In the genomic region with DNA sequence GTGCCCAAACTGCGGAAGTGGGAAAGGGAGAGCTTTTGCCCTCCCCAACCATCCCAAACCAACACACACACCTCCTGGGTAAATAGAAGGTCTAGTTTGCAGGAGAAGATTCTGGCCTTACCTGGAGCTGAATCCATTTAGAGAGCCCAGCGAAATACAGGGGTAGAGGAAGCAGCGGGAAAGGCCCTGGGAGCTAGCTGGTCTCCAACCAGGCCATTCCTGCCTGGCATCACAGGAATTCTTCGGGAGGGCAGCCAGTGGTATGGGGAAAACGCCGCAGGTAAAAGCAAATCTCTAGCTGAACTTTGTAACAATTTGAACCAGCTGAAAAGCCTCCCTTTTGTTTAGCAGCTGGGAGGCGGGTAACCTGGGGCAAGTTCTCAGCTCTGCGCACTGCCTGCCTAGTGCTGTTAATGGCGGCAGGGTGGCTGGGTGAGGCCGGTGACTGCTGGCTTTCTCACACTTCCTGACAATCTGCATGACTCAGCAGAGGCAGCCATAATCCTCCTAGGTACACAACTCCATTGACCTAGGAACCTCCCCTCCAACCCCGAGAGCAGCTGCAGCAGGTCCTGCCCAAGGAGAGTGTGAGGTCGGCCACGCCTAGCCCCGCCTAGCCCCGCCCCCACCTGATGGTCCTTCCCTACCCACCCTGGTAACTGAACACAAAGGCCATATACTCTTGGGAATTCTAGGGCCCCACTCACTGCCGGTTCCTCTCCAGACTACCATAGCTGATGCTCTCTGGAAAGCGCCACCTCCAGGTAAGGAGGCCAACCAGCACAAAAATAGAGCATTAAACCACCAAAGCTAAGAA, we compare ENCODE assay signal across 17 cellular contexts.
A peak's percentile ranks its signal among the peaks of the same experiment; 100 is the strongest.
DNase-seq lines count a peak whose midpoint lies in the region; ATAC-seq, FAIRE-seq and TF ChIP-seq lines count a peak whose summit lies in the region.
"Had no signal": no experiment of that assay in that cellular context is flagged by ENCODE, and none has a peak within 500 bp of the region (broad histone marks: within the 10 kb centered on the region; RNA-seq: fewer than 3 reads in every experiment).

No MANE protein-coding gene starts in this region.

- peaks cover 0 to 12% (median 9%) of the 10 kb centered on the region in 3 experiments; a peak in 5 of 7 replicates for H3K36me3 Mint-ChIP-seq in H9 (ENCODE audit: insufficient read depth in 1 of 3, low read depth in 3 of 3)
- no peaks in the 10 kb centered on the region for H3K36me3 Mint-ChIP-seq in stimulated activated memory B cell treated with anti-CD40 and anti-IgM and Interleukin-4, amounts not matched to agents 10 μg/mL and 1 μg/mL and 100 μg/mL, for 72 hours
- H3K36me3 Mint-ChIP-seq: activated CD4-positive, alpha-beta memory T cell treated with anti-CD3 and anti-CD28 coated beads for 36 hours had no signal

- no peak overlapping the region for H2AFZ ChIP-seq in H9 (ENCODE audit: low read length)

- H3K4me3 Mint-ChIP-seq in H9 = no peak overlapping the region
- H3K4me3 Mint-ChIP-seq in stimulated activated memory B cell treated with anti-CD40 and anti-IgM and Interleukin-4, amounts not matched to agents 10 μg/mL and 1 μg/mL and 100 μg/mL, for 72 hours = no peak overlapping the region
- H3K4me3 Mint-ChIP-seq: activated CD4-positive, alpha-beta memory T cell treated with anti-CD3 and anti-CD28 coated beads for 36 hours; activated T-helper 1 cell treated with anti-CD3 and anti-CD28 coated beads, Interleukin-12 subunit alpha, Interleukin-12 subunit beta, Interleukin-2, Interleukin-4 antibody, amounts not matched to agents 30 ng/mL and 10 ng/mL and 1 ng/mL, durations not matched to agents 14 hours and 24 hours and 36 hours had no signal

- H3K23me2 ChIP-seq in H9 (ENCODE audit: insufficient read length, low read depth, low read length, poor library complexity, severe bottlenecking) = no peaks in the 10 kb centered on the region

- H3K79me1 ChIP-seq in H9 (ENCODE audit: insufficient read depth, low read depth, low read length, poor library complexity, severe bottlenecking) = no peaks in the 10 kb centered on the region

- no CpG with 5 or more reads among the region's 17 CpGs for whole genome bisulfite sequencing in H9 (ENCODE audit: extremely low coverage, insufficient read length, low lambda C conversion rate)

- no peak overlapping the region for H3K4ac ChIP-seq in H9 (ENCODE audit: low read depth, low read length)

- H3T11ph ChIP-seq in H9 (ENCODE audit: low read length) = no peak overlapping the region

- H4K20me1 ChIP-seq in H9 (ENCODE audit: control insufficient read depth, insufficient read depth, insufficient read length) = no peaks in the 10 kb centered on the region

- no peak overlapping the region for H3K9ac ChIP-seq in H9 (ENCODE audit: extremely low read depth, insufficient read length, low read length)

- H2BK20ac ChIP-seq in H9 (ENCODE audit: low read depth, low read length, poor library complexity, severe bottlenecking) = no peak overlapping the region

- no peak overlapping the region for H3K27ac Mint-ChIP-seq in H9
- no peak overlapping the region for H3K27ac Mint-ChIP-seq in stimulated activated memory B cell treated with anti-CD40 and anti-IgM and Interleukin-4, amounts not matched to agents 10 μg/mL and 1 μg/mL and 100 μg/mL, for 72 hours
- H3K27ac Mint-ChIP-seq: activated CD4-positive, alpha-beta memory T cell treated with anti-CD3 and anti-CD28 coated beads for 36 hours; activated T-helper 1 cell treated with anti-CD3 and anti-CD28 coated beads, Interleukin-12 subunit alpha, Interleukin-12 subunit beta, Interleukin-2, Interleukin-4 antibody, amounts not matched to agents 30 ng/mL and 10 ng/mL and 1 ng/mL, durations not matched to agents 14 hours and 24 hours and 36 hours had no signal

- H3K9me3 Mint-ChIP-seq in H9 = peaks cover 6 to 11% of the 10 kb centered on the region in 2 experiments
- peaks cover 9% of the 10 kb centered on the region for H3K9me3 Mint-ChIP-seq in stimulated activated memory B cell treated with anti-CD40 and anti-IgM and Interleukin-4, amounts not matched to agents 10 μg/mL and 1 μg/mL and 100 μg/mL, for 72 hours

- 0 out of 3 replicates have a peak, but pooled peaks have one; percentile 9 for TF ChIP-seq CTCF in H9 (conservative IDR thresholded peaks at IDR 0.05)
- no peak for TF ChIP-seq CTCF in D721Med (IDR thresholded peaks at IDR 0.05; ENCODE audit: insufficient read depth, missing control alignments)

- in situ Hi-C loops in SK-MEL-5 (cut with HindIII; ENCODE audit: low pct_unique_long_range_greater_than_20kb, low sequenced_read_pairs) = no loop called here

- H4K91ac ChIP-seq in H9 (ENCODE audit: insufficient read length, low read depth, low read length) = no peak overlapping the region

- no peak for FAIRE-seq in D721Med (lab: Jason Lieb, UNC)
- FAIRE-seq: TTC549 had no signal

- H4K8ac ChIP-seq in H9 (replicated peaks; ENCODE audit: insufficient read length, low read depth, low read length) = no peak overlapping the region

- no peak overlapping the region for H2BK120ac ChIP-seq in H9 (ENCODE audit: low read depth, low read length, poor library complexity, severe bottlenecking)

- no peak overlapping the region for H2AK5ac ChIP-seq in H9 (ENCODE audit: insufficient read length, low read length)

- peak; percentile 20 for ATAC-seq in stimulated activated memory B cell treated with anti-CD40 and anti-IgM and Interleukin-4, amounts not matched to agents 10 μg/mL and 1 μg/mL and 100 μg/mL, for 72 hours
- no peak for ATAC-seq in HG02763 (IDR thresholded peaks at IDR 0.05; ENCODE audit: unreplicated experiment)

- no peak overlapping the region for H3K56ac ChIP-seq in H9 (ENCODE audit: insufficient read length, low read depth, low read length)

- H3K4me2 ChIP-seq in H9 (ENCODE audit: insufficient read depth, insufficient read length, low read length) = no peak overlapping the region

- H3K27ac ChIP-seq in H9 (ENCODE audit: insufficient read length, low read depth, low read length) = no peak overlapping the region
- H3K27ac ChIP-seq: cardiac muscle cell, stomach had no signal

- no peak overlapping the region for H2BK12ac ChIP-seq in H9 (ENCODE audit: insufficient read length, low read depth, low read length)

- no peaks in the 10 kb centered on the region for H3K4me1 ChIP-seq in H9 (ENCODE audit: insufficient read depth, low read length)
- H3K4me1 ChIP-seq: stomach had no signal

- H3K18ac ChIP-seq in H9 (ENCODE audit: insufficient read length, low read depth, low read length) = no peak overlapping the region

- H3K14ac ChIP-seq in H9 (ENCODE audit: insufficient read depth, low read length) = no peak overlapping the region

- no peaks in the 10 kb centered on the region for H3K9me3 ChIP-seq in H9 (ENCODE audit: control insufficient read depth, low read depth, low read length)

- no peaks in the 10 kb centered on the region for H3K27me3 Mint-ChIP-seq in H9 (ENCODE audit: low read depth)
- H3K27me3 Mint-ChIP-seq in stimulated activated memory B cell treated with anti-CD40 and anti-IgM and Interleukin-4, amounts not matched to agents 10 μg/mL and 1 μg/mL and 100 μg/mL, for 72 hours = no peaks in the 10 kb centered on the region
- H3K27me3 Mint-ChIP-seq: activated CD4-positive, alpha-beta memory T cell treated with anti-CD3 and anti-CD28 coated beads for 36 hours had no signal

- no peaks in the 10 kb centered on the region for H3K27me3 ChIP-seq in H9 (ENCODE audit: insufficient read depth, low read length)
- H3K27me3 ChIP-seq: cardiac muscle cell, stomach had no signal

- H3K23ac ChIP-seq in H9 (ENCODE audit: insufficient read length, low read depth, low read length) = no peak overlapping the region

- DNase-seq in H9 (peak; percentile 88), NCI-H2029 (lab: John Stamatoyannopoulos, UW) (peak; percentile 61), SK-MEL-5 (ENCODE audit: low read depth, low spot score) (peak; percentile 95), D721Med (ENCODE audit: insufficient read length, low spot score) (no peak), 8988T (no peak)
- DNase-seq: activated CD4-positive, alpha-beta memory T cell treated with anti-CD3 and anti-CD28 coated beads for 36 hours; effector memory CD4-positive, alpha-beta T cell; GDM1; hypothalamus; NK-92 treated with Interleukin-12 subunit alpha and Interleukin-12 subunit beta, amount 100 ng/mL, for 24 hours; stimulated activated CD4-positive, alpha-beta T cell treated with anti-CD3 and anti-CD28 coated beads, Interleukin-12 subunit alpha, Interleukin-12 subunit beta, amount 100 ng/mL, for 4 hours; stomach had no signal

- H2BK15ac ChIP-seq in H9 (ENCODE audit: low read depth, low read length) = no peak overlapping the region

- H4K5ac ChIP-seq in H9 (ENCODE audit: insufficient read length, low read depth, low read length) = no peak overlapping the region

- H2BK5ac ChIP-seq in H9 (ENCODE audit: insufficient read length, low read length) = no peak overlapping the region

- H3K79me2 ChIP-seq in H9 (ENCODE audit: insufficient read depth, low read length) = no peaks in the 10 kb centered on the region

- no peaks in the 10 kb centered on the region for H3K4me1 Mint-ChIP-seq in H9
- H3K4me1 Mint-ChIP-seq in stimulated activated memory B cell treated with anti-CD40 and anti-IgM and Interleukin-4, amounts not matched to agents 10 μg/mL and 1 μg/mL and 100 μg/mL, for 72 hours = no peaks in the 10 kb centered on the region

Comparison
In these comparisons a context has a peak if more than half of its experiments do, and no peak if none do; other contexts are left out.
1. DNase-seq: peak in H9 (single experiment), NCI-H2029 (single experiment) and SK-MEL-5 (single experiment); none in D721Med (single experiment) and 8988T (single experiment).